In genomic region chr2:83943265-83943664, GRCh38 we compare ENCODE assay signal across 20 cellular contexts.
DNase-seq lines count a peak whose midpoint lies in the region; ATAC-seq, FAIRE-seq and TF ChIP-seq lines count a peak whose summit lies in the region.
"Had no signal": no experiment of that assay in that cellular context is flagged by ENCODE, and none has a peak within 500 bp of the region (broad histone marks: within the 10 kb centered on the region; RNA-seq: fewer than 3 reads in every experiment).

No MANE protein-coding gene starts in this region.

- peaks cover 1% of the 10 kb centered on the region in 2 donors for H3K27me3 Mint-ChIP-seq in CD4-positive, alpha-beta memory T cell

- intact Hi-C loops in HepG2 (cut with micrococcal nuclease; ENCODE audit: unreplicated experiment) (no loop called here), right lobe of liver (cut with DNase I) (no loop called here), sciatic nerve (cut with DNase I) (no loop called here)
- intact Hi-C loops in CD4-positive, alpha-beta memory T cell (cut with micrococcal nuclease) = no loop called here

- no peak overlapping the region for H2BK12ac ChIP-seq in H1 (ENCODE audit: low read depth, low read length)

- no peaks in the 10 kb centered on the region for H3K27me3 ChIP-seq in HepG2 (ENCODE audit: control insufficient read depth in 1 of 2, insufficient read depth in 2 of 2, low read length in 2 of 2)
- H3K27me3 ChIP-seq in right lobe of liver = no peaks in the 10 kb centered on the region
- H3K27me3 ChIP-seq in H1 (replicated peaks in 1 of 4; ENCODE audit: control insufficient read depth in 3 of 4, extremely low read depth in 1 of 4, insufficient read depth in 3 of 4, low read length in 3 of 4) = peaks cover 0 to 3% (median 1%) of the 10 kb centered on the region in 4 experiments; a peak in 2 of 7 replicates
- H3K27me3 ChIP-seq in CD4-positive, alpha-beta memory T cell (ENCODE audit: insufficient read depth, low read length) = no peaks in the 10 kb centered on the region
- H3K27me3 ChIP-seq: BE2C; BLaER1 treated with 17β-estradiol and CSF1 and Interleukin-3, amounts not matched to agents 10 nM and 100 nM had no signal

- CTCF ChIA-PET in HepG2 (lab: Yijun Ruan, JAX; ENCODE audit: low intra/inter-chr PET ratio, low total read pairs) (no interaction called here), H1 (lab: Charles Lee; ENCODE audit: partially characterized antibody) (no interaction called here)
- CTCF ChIA-PET in CD4-positive, alpha-beta memory T cell (lab: Charles Lee; ENCODE audit: partially characterized antibody) = no interaction called here

- peak overlapping the region; percentile 68 for H4K91ac ChIP-seq in H1 (replicated peaks; ENCODE audit: insufficient read length, low read length)

- TF ChIP-seq CTCF in HepG2 (CRISPR knock-in tag; IDR thresholded peaks at IDR 0.05) (no peak), right lobe of liver (IDR thresholded peaks at IDR 0.05) (no peak), H1 (IDR thresholded peaks at IDR 0.05; ENCODE audit: control extremely low read depth in 1 of 3, insufficient read depth in 1 of 3, low read depth in 1 of 3, low read length in 3 of 3) (no peak)

- H3K9me3 ChIP-seq in HepG2 (ENCODE audit: low read length) = no peaks in the 10 kb centered on the region
- no peaks in the 10 kb centered on the region for H3K9me3 ChIP-seq in right lobe of liver
- no peaks in the 10 kb centered on the region for H3K9me3 ChIP-seq in H1 (ENCODE audit: insufficient read depth in 2 of 2, low read depth in 1 of 2, low read length in 1 of 2)
- H3K9me3 ChIP-seq in CD4-positive, alpha-beta memory T cell (ENCODE audit: control insufficient read depth in 1 of 2, low read length in 2 of 2) = no peaks in the 10 kb centered on the region
- H3K9me3 ChIP-seq: BE2C; BLaER1 treated with 17β-estradiol and CSF1 and Interleukin-3, amounts not matched to agents 10 nM and 100 nM; Caco-2 had no signal

- H3K4ac ChIP-seq in H1 (replicated peaks; ENCODE audit: insufficient read length, low read depth, low read length) = no peak overlapping the region

- H3K9ac ChIP-seq in HepG2 (ENCODE audit: insufficient read depth, low read depth, low read length) = no peak overlapping the region
- no peak overlapping the region for H3K9ac ChIP-seq in H1 (replicated peaks in 1 of 4; ENCODE audit: extremely low read depth in 1 of 4, low read depth in 3 of 4, low read length in 3 of 4)
- H3K9ac ChIP-seq: BLaER1 treated with 17β-estradiol and CSF1 and Interleukin-3, amounts not matched to agents 10 nM and 100 nM had no signal

- POLR2A ChIA-PET in HepG2 (lab: Yijun Ruan, JAX) = no interaction called here
- POLR2A ChIA-PET in H1 (lab: Charles Lee; ENCODE audit: partially characterized antibody) = no interaction called here
- POLR2A ChIA-PET in CD4-positive, alpha-beta memory T cell (lab: Charles Lee; ENCODE audit: partially characterized antibody) = no interaction called here

- H3K27ac Mint-ChIP-seq in CD4-positive, alpha-beta memory T cell = no peak overlapping the region
- H3K27ac Mint-ChIP-seq: CD14-positive monocyte; CD4-positive, alpha-beta T cell had no signal

- H3K18ac ChIP-seq in H1 (ENCODE audit: extremely low read depth, low read length) = no peak overlapping the region

- no peak overlapping the region for H4K8ac ChIP-seq in H1 (ENCODE audit: extremely low read depth, insufficient read depth, low read length)

- ATAC-seq in HepG2 (no peak), right lobe of liver (no peak), sciatic nerve (peak; percentile 56)
- ATAC-seq: HCT116 had no signal

- H2BK5ac ChIP-seq in H1 (ENCODE audit: low read depth, low read length) = no peak overlapping the region

- FAIRE-seq in HepG2 (lab: Jason Lieb, UNC) (no peak), H1 (lab: Jason Lieb, UNC) (no peak)
- FAIRE-seq: A204.1, G401.6, GM12892 had no signal

- no peaks in the 10 kb centered on the region for H3K36me3 Mint-ChIP-seq in CD4-positive, alpha-beta memory T cell
- H3K36me3 Mint-ChIP-seq: CD14-positive monocyte had no signal

- H3K4me1 ChIP-seq in HepG2 (ENCODE audit: insufficient read depth, low read length) = no peaks in the 10 kb centered on the region
- no peaks in the 10 kb centered on the region for H3K4me1 ChIP-seq in right lobe of liver
- H3K4me1 ChIP-seq in H1 (replicated peaks in 1 of 4; ENCODE audit: control insufficient read depth in 3 of 4, insufficient read depth in 4 of 4, low read length in 3 of 4) = peaks cover 0 to 9% (median under 1%) of the 10 kb centered on the region in 4 experiments; a peak in 2 of 7 replicates
- H3K4me1 ChIP-seq in CD4-positive, alpha-beta memory T cell (ENCODE audit: insufficient read depth, low read length) = no peaks in the 10 kb centered on the region
- H3K4me1 ChIP-seq: BE2C; BLaER1 treated with 17β-estradiol and CSF1 and Interleukin-3, amounts not matched to agents 10 nM and 100 nM; Caco-2 had no signal

- H4K20me1 ChIP-seq in HepG2 (ENCODE audit: insufficient read depth, low read length) = no peaks in the 10 kb centered on the region
- H4K20me1 ChIP-seq in H1 (replicated peaks in 1 of 2; ENCODE audit: control insufficient read depth in 1 of 2, insufficient read depth in 2 of 2, low read length in 2 of 2) = no peaks in the 10 kb centered on the region
- H4K20me1 ChIP-seq: BLaER1 treated with 17β-estradiol and CSF1 and Interleukin-3, amounts not matched to agents 10 nM and 100 nM had no signal

- H3K4me3 ChIP-seq in HepG2 (replicated peaks in 1 of 3; ENCODE audit: insufficient read depth in 1 of 3, low read depth in 2 of 3, low read length in 3 of 3) = no peak overlapping the region
- no peak overlapping the region for H3K4me3 ChIP-seq in right lobe of liver
- H3K4me3 ChIP-seq in H1 (ENCODE audit: extremely low read depth in 1 of 4, insufficient read depth in 2 of 4, low read depth in 3 of 4, low read length in 4 of 4) = no peak overlapping the region
- no peak overlapping the region for H3K4me3 ChIP-seq in CD4-positive, alpha-beta memory T cell (ENCODE audit: low read length in 2 of 2)
- H3K4me3 ChIP-seq: BLaER1 treated with 17β-estradiol and CSF1 and Interleukin-3, amounts not matched to agents 10 nM and 100 nM had no signal

- H3K23ac ChIP-seq in H1 (ENCODE audit: insufficient read length) = no peak overlapping the region

- no peak overlapping the region for H3K14ac ChIP-seq in H1 (ENCODE audit: insufficient read length)

- no peaks in the 10 kb centered on the region for H3K79me1 ChIP-seq in H1 (ENCODE audit: low read depth, low read length)

- in situ Hi-C loops in HepG2 (cut with HindIII; ENCODE audit: extremely low pct_ligation_motif_present, low pct_unique_long_range_greater_than_20kb) = no loop called here

- H3K56ac ChIP-seq in H1 (replicated peaks; ENCODE audit: insufficient read length, low read depth, low read length) = no peak overlapping the region

- H3K36me3 ChIP-seq in HepG2 (replicated peaks in 1 of 2; ENCODE audit: control insufficient read depth in 1 of 2, insufficient read depth in 2 of 2, low read length in 2 of 2) (no peaks in the 10 kb centered on the region), right lobe of liver (no peaks in the 10 kb centered on the region), H1 (ENCODE audit: control insufficient read depth in 2 of 4, insufficient read depth in 4 of 4, low read length in 3 of 4) (no peaks in the 10 kb centered on the region)
- H3K36me3 ChIP-seq in CD4-positive, alpha-beta memory T cell (ENCODE audit: insufficient read depth, low read length) = no peaks in the 10 kb centered on the region
- H3K36me3 ChIP-seq: BE2C; BLaER1 treated with 17β-estradiol and CSF1 and Interleukin-3, amounts not matched to agents 10 nM and 100 nM had no signal

- H3K9me3 Mint-ChIP-seq in CD4-positive, alpha-beta memory T cell = no peaks in the 10 kb centered on the region
- H3K9me3 Mint-ChIP-seq: CD4-positive, alpha-beta T cell; H9 had no signal

- peak overlapping the region; percentile 95 for H2BK120ac ChIP-seq in H1 (replicated peaks; ENCODE audit: low read depth, low read length)

- DNase-seq in HepG2 (ENCODE audit: low spot score) (no peak), right lobe of liver (no peak), H1 (ENCODE audit: low read depth in 1 of 2, low spot score in 2 of 2) (no peak), sciatic nerve (ENCODE audit: low spot score) (no peak), T-helper 1 cell (no peak)
- no peak for DNase-seq in CD4-positive, alpha-beta memory T cell
- DNase-seq: AML-193; BE2C; Caco-2; CD4-positive, alpha-beta T cell; DMS153; DND-41; H9 had no signal

- H3K27ac ChIP-seq in HepG2 (ENCODE audit: extremely low read length, insufficient read depth, low read length) (no peak overlapping the region), right lobe of liver (no peak overlapping the region), H1 (ENCODE audit: low read depth, low read length) (no peak overlapping the region)
- no peak overlapping the region for H3K27ac ChIP-seq in CD4-positive, alpha-beta memory T cell (ENCODE audit: low read depth, low read length)
- H3K27ac ChIP-seq: 22Rv1; BLaER1 treated with 17β-estradiol and CSF1 and Interleukin-3, amounts not matched to agents 10 nM and 100 nM had no signal

- H3K79me2 ChIP-seq in HepG2 (ENCODE audit: insufficient read depth, low read length) (no peaks in the 10 kb centered on the region), H1 (ENCODE audit: control insufficient read depth in 1 of 2, insufficient read depth in 2 of 2, low read length in 2 of 2) (no peaks in the 10 kb centered on the region)

- no peak overlapping the region for H4K5ac ChIP-seq in H1 (ENCODE audit: insufficient read length, low read depth, low read length)

- H3K23me2 ChIP-seq in H1 (ENCODE audit: low read depth, low read length) = no peaks in the 10 kb centered on the region

- BruUV-seq in HepG2 (replicated peaks; lab: Mats Ljungman, UMichigan) = no TSS peak

- H3K4me2 ChIP-seq in HepG2 (ENCODE audit: low read depth, low read length) (no peak overlapping the region), H1 (ENCODE audit: insufficient read depth in 1 of 2, low read depth in 2 of 2, low read length in 2 of 2) (no peak overlapping the region)
- H3K4me2 ChIP-seq: BLaER1 treated with 17β-estradiol and CSF1 and Interleukin-3, amounts not matched to agents 10 nM and 100 nM had no signal

- H2AFZ ChIP-seq in HepG2 (ENCODE audit: low read length) = no peak overlapping the region
- no peak overlapping the region for H2AFZ ChIP-seq in H1 (ENCODE audit: low read length)

- no peak for TF ChIP-seq POLR2A in HepG2 (IDR thresholded peaks at IDR 0.05; ENCODE audit: insufficient read depth in 1 of 2, low read depth in 2 of 2, low read length in 2 of 2)
- no peak for TF ChIP-seq POLR2A in right lobe of liver (IDR thresholded peaks at IDR 0.05)
- no peak for TF ChIP-seq POLR2A in H1 (IDR thresholded peaks at IDR 0.05; ENCODE audit: control extremely low read depth in 1 of 2, low read depth in 2 of 2, low read length in 2 of 2)

- TF ChIP-seq RAD21 in HepG2 (CRISPR knock-in tag; IDR thresholded peaks at IDR 0.05) (no peak), H1 (IDR thresholded peaks at IDR 0.05 in 1 of 2, conservative IDR thresholded peaks at IDR 0.05 in 1 of 2; ENCODE audit: low read depth in 2 of 2, low read length in 2 of 2) (no peak)

- TF ChIP-seq EP300 in HepG2 (IDR thresholded peaks at IDR 0.05; ENCODE audit: low read depth in 2 of 2, low read length in 2 of 2) = no peak
- TF ChIP-seq EP300 in HepG2 (CRISPR knock-in tag; IDR thresholded peaks at IDR 0.05; ENCODE audit: borderline replicate concordance) = no peak
- no peak for TF ChIP-seq EP300 in H1 (IDR thresholded peaks at IDR 0.05; ENCODE audit: borderline replicate concordance in 1 of 2, low read depth in 2 of 2, low read length in 2 of 2)

- 35% methylated on average over 3 of the region's 3 CpGs for WGBS in HepG2 (ENCODE audit: low lambda C conversion rate)
- WGBS in right lobe of liver (ENCODE audit: insufficient coverage, low coverage, low lambda C conversion rate, missing lambda C conversion rate) = 74% methylated on average over 3 of the region's 3 CpGs
- WGBS in H1 (ENCODE audit: extremely low coverage in 1 of 2, insufficient coverage in 1 of 2, insufficient read length in 1 of 2, insufficient replicate concordance in 2 of 2, low coverage in 1 of 2, low lambda C conversion rate in 2 of 2, missing lambda C conversion rate in 1 of 2), 2 experiments = 97% methylated on average over 3 of the region's 3 CpGs; no CpG with 5 or more reads in 1 of the 2 experiments

- no peak overlapping the region for H3K4me3 Mint-ChIP-seq in CD4-positive, alpha-beta memory T cell
- H3K4me3 Mint-ChIP-seq: CD14-positive monocyte; CD4-positive, alpha-beta T cell had no signal

- H3K4me1 Mint-ChIP-seq in CD4-positive, alpha-beta memory T cell = no peaks in the 10 kb centered on the region
- H3K4me1 Mint-ChIP-seq: CD14-positive monocyte had no signal

- no peak overlapping the region for H2AK5ac ChIP-seq in H1 (ENCODE audit: low read depth, low read length)

- no peak overlapping the region for H2BK20ac ChIP-seq in H1 (ENCODE audit: low read length)

- no peak overlapping the region for H2BK15ac ChIP-seq in H1 (ENCODE audit: low read length)

Comparison
In these comparisons a context has a peak if more than half of its experiments do, and no peak if none do; other contexts are left out.
1. Of the 41 proteins assayed by ChIP-seq in both HepG2 and H1: peak only in HepG2: none; only in H1: none; in both: CEBPB; in neither: 40.